1 cellular context compared by ENCODE assay signal in genomic region chr10:94545277-94546057, GRCh38.
TF ChIP-seq lines count a peak whose summit lies in the region.

Gene HELLS, plus strand, starts transcription at chr10:94545788. Its CDS starts 134 bp downstream, at chr10:94545922.

TF ChIP-seq in HepG2, 621 proteins besides CTCF, POLR2A, EP300 and RAD21 (continued from another document and continues in another):
- TF ChIP-seq, protein P1, sequence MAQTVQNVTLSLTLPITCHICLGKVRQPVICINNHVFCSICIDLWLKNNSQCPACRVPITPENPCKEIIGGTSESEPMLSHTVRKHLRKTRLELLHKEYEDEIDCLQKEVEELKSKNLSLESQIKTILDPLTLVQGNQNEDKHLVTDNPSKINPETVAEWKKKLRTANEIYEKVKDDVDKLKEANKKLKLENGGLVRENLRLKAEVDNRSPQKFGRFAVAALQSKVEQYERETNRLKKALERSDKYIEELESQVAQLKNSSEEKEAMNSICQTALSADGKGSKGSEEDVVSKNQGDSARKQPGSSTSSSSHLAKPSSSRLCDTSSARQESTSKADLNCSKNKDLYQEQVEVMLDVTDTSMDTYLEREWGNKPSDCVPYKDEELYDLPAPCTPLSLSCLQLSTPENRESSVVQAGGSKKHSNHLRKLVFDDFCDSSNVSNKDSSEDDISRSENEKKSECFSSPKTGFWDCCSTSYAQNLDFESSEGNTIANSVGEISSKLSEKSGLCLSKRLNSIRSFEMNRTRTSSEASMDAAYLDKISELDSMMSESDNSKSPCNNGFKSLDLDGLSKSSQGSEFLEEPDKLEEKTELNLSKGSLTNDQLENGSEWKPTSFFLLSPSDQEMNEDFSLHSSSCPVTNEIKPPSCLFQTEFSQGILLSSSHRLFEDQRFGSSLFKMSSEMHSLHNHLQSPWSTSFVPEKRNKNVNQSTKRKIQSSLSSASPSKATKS (CRISPR knock-in tag; IDR thresholded peaks at IDR 0.05) = no peak
- peak; percentile 80; the same call in 1 of the 2 replicates for TF ChIP-seq SRY (CRISPR knock-in tag; IDR thresholded peaks at IDR 0.05)
- no peak for TF ChIP-seq ZNF646 (CRISPR knock-in tag; IDR thresholded peaks at IDR 0.05)
- no peak for TF ChIP-seq PREB (CRISPR knock-in tag; IDR thresholded peaks at IDR 0.05)
- TF ChIP-seq, protein P2, sequence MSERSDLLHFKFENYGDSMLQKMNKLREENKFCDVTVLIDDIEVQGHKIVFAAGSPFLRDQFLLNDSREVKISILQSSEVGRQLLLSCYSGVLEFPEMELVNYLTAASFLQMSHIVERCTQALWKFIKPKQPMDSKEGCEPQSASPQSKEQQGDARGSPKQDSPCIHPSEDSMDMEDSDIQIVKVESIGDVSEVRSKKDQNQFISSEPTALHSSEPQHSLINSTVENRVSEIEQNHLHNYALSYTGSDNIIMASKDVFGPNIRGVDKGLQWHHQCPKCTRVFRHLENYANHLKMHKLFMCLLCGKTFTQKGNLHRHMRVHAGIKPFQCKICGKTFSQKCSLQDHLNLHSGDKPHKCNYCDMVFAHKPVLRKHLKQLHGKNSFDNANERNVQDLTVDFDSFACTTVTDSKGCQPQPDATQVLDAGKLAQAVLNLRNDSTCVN (CRISPR knock-in tag; IDR thresholded peaks at IDR 0.05; ENCODE audit: borderline replicate concordance) = no peak
- no peak for TF ChIP-seq HMG20A (CRISPR knock-in tag; IDR thresholded peaks at IDR 0.05; ENCODE audit: borderline replicate concordance)
- no peak; the same call in 1 of the 2 replicates for TF ChIP-seq ZNF101 (CRISPR knock-in tag; IDR thresholded peaks at IDR 0.05; ENCODE audit: borderline replicate concordance, low read depth)
- TF ChIP-seq, protein P3, sequence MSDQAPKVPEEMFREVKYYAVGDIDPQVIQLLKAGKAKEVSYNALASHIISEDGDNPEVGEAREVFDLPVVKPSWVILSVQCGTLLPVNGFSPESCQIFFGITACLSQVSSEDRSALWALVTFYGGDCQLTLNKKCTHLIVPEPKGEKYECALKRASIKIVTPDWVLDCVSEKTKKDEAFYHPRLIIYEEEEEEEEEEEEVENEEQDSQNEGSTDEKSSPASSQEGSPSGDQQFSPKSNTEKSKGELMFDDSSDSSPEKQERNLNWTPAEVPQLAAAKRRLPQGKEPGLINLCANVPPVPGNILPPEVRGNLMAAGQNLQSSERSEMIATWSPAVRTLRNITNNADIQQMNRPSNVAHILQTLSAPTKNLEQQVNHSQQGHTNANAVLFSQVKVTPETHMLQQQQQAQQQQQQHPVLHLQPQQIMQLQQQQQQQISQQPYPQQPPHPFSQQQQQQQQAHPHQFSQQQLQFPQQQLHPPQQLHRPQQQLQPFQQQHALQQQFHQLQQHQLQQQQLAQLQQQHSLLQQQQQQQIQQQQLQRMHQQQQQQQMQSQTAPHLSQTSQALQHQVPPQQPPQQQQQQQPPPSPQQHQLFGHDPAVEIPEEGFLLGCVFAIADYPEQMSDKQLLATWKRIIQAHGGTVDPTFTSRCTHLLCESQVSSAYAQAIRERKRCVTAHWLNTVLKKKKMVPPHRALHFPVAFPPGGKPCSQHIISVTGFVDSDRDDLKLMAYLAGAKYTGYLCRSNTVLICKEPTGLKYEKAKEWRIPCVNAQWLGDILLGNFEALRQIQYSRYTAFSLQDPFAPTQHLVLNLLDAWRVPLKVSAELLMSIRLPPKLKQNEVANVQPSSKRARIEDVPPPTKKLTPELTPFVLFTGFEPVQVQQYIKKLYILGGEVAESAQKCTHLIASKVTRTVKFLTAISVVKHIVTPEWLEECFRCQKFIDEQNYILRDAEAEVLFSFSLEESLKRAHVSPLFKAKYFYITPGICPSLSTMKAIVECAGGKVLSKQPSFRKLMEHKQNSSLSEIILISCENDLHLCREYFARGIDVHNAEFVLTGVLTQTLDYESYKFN (CRISPR knock-in tag; conservative IDR thresholded peaks at IDR 0.05) = no peak; the same call in 1 of the 2 replicates
- no peak for TF ChIP-seq CEBPG (CRISPR knock-in tag; IDR thresholded peaks at IDR 0.05)
- TF ChIP-seq ZNF720 (CRISPR knock-in tag; IDR thresholded peaks at IDR 0.05) = no peak
- TF ChIP-seq NFYC (CRISPR knock-in tag; IDR thresholded peaks at IDR 0.05) = no peak
- peak; percentile 50; the same call in 1 of the 2 replicates for TF ChIP-seq MEIS1 (CRISPR knock-in tag; IDR thresholded peaks at IDR 0.05; ENCODE audit: borderline replicate concordance)
- peak; percentile 66 for TF ChIP-seq RBFOX2 (IDR thresholded peaks at IDR 0.05; ENCODE audit: low read depth, low read length)
- peak; percentile 88 for TF ChIP-seq PHF8 (CRISPR knock-in tag; IDR thresholded peaks at IDR 0.05)
- peak; percentile 14; the same call in 1 of the 2 replicates for TF ChIP-seq MYPOP (CRISPR knock-in tag; IDR thresholded peaks at IDR 0.05)
- peak; percentile 17; the same call in 1 of the 2 replicates for TF ChIP-seq FOSL2 (CRISPR knock-in tag; IDR thresholded peaks at IDR 0.05)
- no peak; the same call in 1 of the 2 replicates for TF ChIP-seq ESRRA (CRISPR knock-in tag; IDR thresholded peaks at IDR 0.05; ENCODE audit: low read depth)
- TF ChIP-seq SMC3 (IDR thresholded peaks at IDR 0.05; ENCODE audit: low read length) = no peak
- no peak for TF ChIP-seq HNF4A (CRISPR knock-in tag; IDR thresholded peaks at IDR 0.05)
- TF ChIP-seq ERF (CRISPR knock-in tag; IDR thresholded peaks at IDR 0.05) = peak; percentile 17; the same call in 1 of the 2 replicates
- TF ChIP-seq ZNF776 (CRISPR knock-in tag; IDR thresholded peaks at IDR 0.05) = no peak; the same call in 1 of the 2 replicates
- no peak for TF ChIP-seq HNRNPUL1 (IDR thresholded peaks at IDR 0.05; ENCODE audit: low read depth, low read length)
- TF ChIP-seq MLLT10 (CRISPR knock-in tag; IDR thresholded peaks at IDR 0.05) = no peak
- TF ChIP-seq SMAD3 (CRISPR knock-in tag; IDR thresholded peaks at IDR 0.05) = no peak
- no peak for TF ChIP-seq ZNF616 (CRISPR knock-in tag; IDR thresholded peaks at IDR 0.05; ENCODE audit: low read depth)
- TF ChIP-seq ZNF737 (CRISPR knock-in tag; IDR thresholded peaks at IDR 0.05; ENCODE audit: borderline replicate concordance) = no peak
- TF ChIP-seq ZNF333 (CRISPR knock-in tag; IDR thresholded peaks at IDR 0.05; ENCODE audit: borderline replicate concordance) = no peak
- no peak for TF ChIP-seq ISX (CRISPR knock-in tag; conservative IDR thresholded peaks at IDR 0.05)
- no peak for TF ChIP-seq ZSCAN22 (CRISPR knock-in tag; IDR thresholded peaks at IDR 0.05)
- TF ChIP-seq HNRNPLL (IDR thresholded peaks at IDR 0.05; ENCODE audit: low read depth, low read length, poor library complexity, severe bottlenecking) = peak; percentile 90
- no peak for TF ChIP-seq ZNF354B (CRISPR knock-in tag; IDR thresholded peaks at IDR 0.05)
- TF ChIP-seq ZNF292 (CRISPR knock-in tag; IDR thresholded peaks at IDR 0.05; ENCODE audit: borderline replicate concordance, low read depth) = no peak
- TF ChIP-seq, protein P4, sequence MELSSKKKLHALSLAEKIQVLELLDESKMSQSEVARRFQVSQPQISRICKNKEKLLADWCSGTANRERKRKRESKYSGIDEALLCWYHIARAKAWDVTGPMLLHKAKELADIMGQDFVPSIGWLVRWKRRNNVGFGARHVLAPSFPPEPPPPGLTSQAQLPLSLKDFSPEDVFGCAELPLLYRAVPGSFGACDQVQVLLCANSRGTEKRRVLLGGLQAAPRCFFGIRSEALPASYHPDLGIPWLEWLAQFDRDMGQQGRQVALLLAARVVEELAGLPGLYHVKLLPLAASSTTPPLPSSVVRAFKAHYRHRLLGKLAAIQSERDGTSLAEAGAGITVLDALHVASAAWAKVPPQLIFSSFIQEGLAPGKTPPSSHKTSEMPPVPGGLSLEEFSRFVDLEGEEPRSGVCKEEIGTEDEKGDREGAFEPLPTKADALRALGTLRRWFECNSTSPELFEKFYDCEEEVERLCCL (CRISPR knock-in tag; IDR thresholded peaks at IDR 0.05; ENCODE audit: borderline replicate concordance) = no peak
- TF ChIP-seq NR2F2 (IDR thresholded peaks at IDR 0.05; ENCODE audit: borderline replicate concordance, low read depth) = no peak
- TF ChIP-seq TAF15 (IDR thresholded peaks at IDR 0.05; ENCODE audit: low read depth, low read length, poor library complexity, severe bottlenecking) = no peak
- TF ChIP-seq, protein P5, sequence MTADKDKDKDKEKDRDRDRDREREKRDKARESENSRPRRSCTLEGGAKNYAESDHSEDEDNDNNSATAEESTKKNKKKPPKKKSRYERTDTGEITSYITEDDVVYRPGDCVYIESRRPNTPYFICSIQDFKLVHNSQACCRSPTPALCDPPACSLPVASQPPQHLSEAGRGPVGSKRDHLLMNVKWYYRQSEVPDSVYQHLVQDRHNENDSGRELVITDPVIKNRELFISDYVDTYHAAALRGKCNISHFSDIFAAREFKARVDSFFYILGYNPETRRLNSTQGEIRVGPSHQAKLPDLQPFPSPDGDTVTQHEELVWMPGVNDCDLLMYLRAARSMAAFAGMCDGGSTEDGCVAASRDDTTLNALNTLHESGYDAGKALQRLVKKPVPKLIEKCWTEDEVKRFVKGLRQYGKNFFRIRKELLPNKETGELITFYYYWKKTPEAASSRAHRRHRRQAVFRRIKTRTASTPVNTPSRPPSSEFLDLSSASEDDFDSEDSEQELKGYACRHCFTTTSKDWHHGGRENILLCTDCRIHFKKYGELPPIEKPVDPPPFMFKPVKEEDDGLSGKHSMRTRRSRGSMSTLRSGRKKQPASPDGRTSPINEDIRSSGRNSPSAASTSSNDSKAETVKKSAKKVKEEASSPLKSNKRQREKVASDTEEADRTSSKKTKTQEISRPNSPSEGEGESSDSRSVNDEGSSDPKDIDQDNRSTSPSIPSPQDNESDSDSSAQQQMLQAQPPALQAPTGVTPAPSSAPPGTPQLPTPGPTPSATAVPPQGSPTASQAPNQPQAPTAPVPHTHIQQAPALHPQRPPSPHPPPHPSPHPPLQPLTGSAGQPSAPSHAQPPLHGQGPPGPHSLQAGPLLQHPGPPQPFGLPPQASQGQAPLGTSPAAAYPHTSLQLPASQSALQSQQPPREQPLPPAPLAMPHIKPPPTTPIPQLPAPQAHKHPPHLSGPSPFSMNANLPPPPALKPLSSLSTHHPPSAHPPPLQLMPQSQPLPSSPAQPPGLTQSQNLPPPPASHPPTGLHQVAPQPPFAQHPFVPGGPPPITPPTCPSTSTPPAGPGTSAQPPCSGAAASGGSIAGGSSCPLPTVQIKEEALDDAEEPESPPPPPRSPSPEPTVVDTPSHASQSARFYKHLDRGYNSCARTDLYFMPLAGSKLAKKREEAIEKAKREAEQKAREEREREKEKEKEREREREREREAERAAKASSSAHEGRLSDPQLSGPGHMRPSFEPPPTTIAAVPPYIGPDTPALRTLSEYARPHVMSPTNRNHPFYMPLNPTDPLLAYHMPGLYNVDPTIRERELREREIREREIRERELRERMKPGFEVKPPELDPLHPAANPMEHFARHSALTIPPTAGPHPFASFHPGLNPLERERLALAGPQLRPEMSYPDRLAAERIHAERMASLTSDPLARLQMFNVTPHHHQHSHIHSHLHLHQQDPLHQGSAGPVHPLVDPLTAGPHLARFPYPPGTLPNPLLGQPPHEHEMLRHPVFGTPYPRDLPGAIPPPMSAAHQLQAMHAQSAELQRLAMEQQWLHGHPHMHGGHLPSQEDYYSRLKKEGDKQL (CRISPR knock-in tag; IDR thresholded peaks at IDR 0.05; ENCODE audit: low read depth) = no peak
- TF ChIP-seq ZNF557 (CRISPR knock-in tag; IDR thresholded peaks at IDR 0.05) = no peak
- no peak for TF ChIP-seq ZFYVE20 (CRISPR knock-in tag; IDR thresholded peaks at IDR 0.05; ENCODE audit: borderline replicate concordance, low read depth)
- no peak for TF ChIP-seq ZNF724P (CRISPR knock-in tag; IDR thresholded peaks at IDR 0.05; ENCODE audit: borderline replicate concordance)
